1 cellular context compared by ENCODE assay signal in genomic region chr1:85279463-85280080, GRCh38.
TF ChIP-seq lines count a peak whose summit lies in the region.

No MANE protein-coding gene starts in this region.

TF ChIP-seq in K562, 482 proteins besides CTCF, POLR2A, EP300 and RAD21 (continued from another document):
- no peak for TF ChIP-seq YY1 (IDR thresholded peaks at IDR 0.05; ENCODE audit: borderline replicate concordance in 1 of 3, control insufficient read depth in 1 of 3, extremely low read depth in 1 of 3, insufficient read depth in 3 of 3, insufficient read length in 1 of 3, insufficient replicate concordance in 2 of 3, low read depth in 1 of 3, low read length in 2 of 3)
- peak in 1 of 2 experiments; percentile 39; a peak in 1 of 4 replicates for TF ChIP-seq MAZ (CRISPR knock-in tag; conservative IDR thresholded peaks at IDR 0.05 in 1 of 2, IDR thresholded peaks at IDR 0.05 in 1 of 2)
- TF ChIP-seq, protein P1, sequence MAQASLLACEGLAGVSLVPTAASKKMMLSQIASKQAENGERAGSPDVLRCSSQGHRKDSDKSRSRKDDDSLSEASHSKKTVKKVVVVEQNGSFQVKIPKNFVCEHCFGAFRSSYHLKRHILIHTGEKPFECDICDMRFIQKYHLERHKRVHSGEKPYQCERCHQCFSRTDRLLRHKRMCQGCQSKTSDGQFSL (CRISPR knock-in tag; IDR thresholded peaks at IDR 0.05), result no peak
- TF ChIP-seq, protein P1 (tag; IDR thresholded peaks at IDR 0.05), result peak in 1 of 2 experiments; percentile 89; a peak in 2 of 4 replicates
- no peak for TF ChIP-seq ELK3 (CRISPR knock-in tag; IDR thresholded peaks at IDR 0.05)
- no peak for TF ChIP-seq HMBOX1 (IDR thresholded peaks at IDR 0.05)
- TF ChIP-seq ZNF41 (CRISPR knock-in tag; conservative IDR thresholded peaks at IDR 0.05), result peak; percentile 75; the same call in 1 of the 2 replicates
- TF ChIP-seq SAFB (IDR thresholded peaks at IDR 0.05; ENCODE audit: borderline replicate concordance, low read depth, low read length), result no peak
- peak; percentile 98 for TF ChIP-seq ZNF592 (IDR thresholded peaks at IDR 0.05)
- TF ChIP-seq RBM25 (IDR thresholded peaks at IDR 0.05; ENCODE audit: low read depth, low read length, severe bottlenecking), result no peak
- TF ChIP-seq ZNF253 (CRISPR knock-in tag; conservative IDR thresholded peaks at IDR 0.05), result no peak
- TF ChIP-seq ZNF584 (CRISPR knock-in tag; IDR thresholded peaks at IDR 0.05; ENCODE audit: low read depth), result peak; percentile 92
- TF ChIP-seq, protein P2, sequence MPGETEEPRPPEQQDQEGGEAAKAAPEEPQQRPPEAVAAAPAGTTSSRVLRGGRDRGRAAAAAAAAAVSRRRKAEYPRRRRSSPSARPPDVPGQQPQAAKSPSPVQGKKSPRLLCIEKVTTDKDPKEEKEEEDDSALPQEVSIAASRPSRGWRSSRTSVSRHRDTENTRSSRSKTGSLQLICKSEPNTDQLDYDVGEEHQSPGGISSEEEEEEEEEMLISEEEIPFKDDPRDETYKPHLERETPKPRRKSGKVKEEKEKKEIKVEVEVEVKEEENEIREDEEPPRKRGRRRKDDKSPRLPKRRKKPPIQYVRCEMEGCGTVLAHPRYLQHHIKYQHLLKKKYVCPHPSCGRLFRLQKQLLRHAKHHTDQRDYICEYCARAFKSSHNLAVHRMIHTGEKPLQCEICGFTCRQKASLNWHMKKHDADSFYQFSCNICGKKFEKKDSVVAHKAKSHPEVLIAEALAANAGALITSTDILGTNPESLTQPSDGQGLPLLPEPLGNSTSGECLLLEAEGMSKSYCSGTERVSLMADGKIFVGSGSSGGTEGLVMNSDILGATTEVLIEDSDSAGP (CRISPR knock-in tag; IDR thresholded peaks at IDR 0.05), result no peak
- no peak for TF ChIP-seq RBM15 (IDR thresholded peaks at IDR 0.05; ENCODE audit: insufficient read depth, low read length)
- TF ChIP-seq C11orf30 (IDR thresholded peaks at IDR 0.05; ENCODE audit: low read depth), result no peak
- peak; percentile 69 for TF ChIP-seq HINFP (tag; conservative IDR thresholded peaks at IDR 0.05; ENCODE audit: low read depth)
- TF ChIP-seq, protein P3, sequence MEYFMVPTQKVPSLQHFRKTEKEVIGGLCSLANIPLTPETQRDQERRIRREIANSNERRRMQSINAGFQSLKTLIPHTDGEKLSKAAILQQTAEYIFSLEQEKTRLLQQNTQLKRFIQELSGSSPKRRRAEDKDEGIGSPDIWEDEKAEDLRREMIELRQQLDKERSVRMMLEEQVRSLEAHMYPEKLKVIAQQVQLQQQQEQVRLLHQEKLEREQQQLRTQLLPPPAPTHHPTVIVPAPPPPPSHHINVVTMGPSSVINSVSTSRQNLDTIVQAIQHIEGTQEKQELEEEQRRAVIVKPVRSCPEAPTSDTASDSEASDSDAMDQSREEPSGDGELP (CRISPR knock-in tag; IDR thresholded peaks at IDR 0.05; ENCODE audit: borderline replicate concordance), result no peak; the same call in 1 of the 2 replicates
- no peak for TF ChIP-seq ZNF347 (CRISPR knock-in tag; IDR thresholded peaks at IDR 0.05; ENCODE audit: low read depth)
- peak; percentile 84 for TF ChIP-seq DDX20 (tag; IDR thresholded peaks at IDR 0.05; ENCODE audit: low read depth)
